Comparison of ENCODE assay signal across 1 cellular context in genomic region chr3:197559662-197560061, GRCh38.
A peak's percentile ranks its signal among the peaks of the same experiment; 100 is the strongest.
TF ChIP-seq lines count a peak whose summit lies in the region.

No MANE protein-coding gene starts in this region.

TF ChIP-seq in liver, 16 proteins besides CTCF, POLR2A, EP300 and RAD21 (continued from another document):
- no peak for TF ChIP-seq ATF3 (IDR thresholded peaks at IDR 0.05)
- peak; percentile 18 for TF ChIP-seq ZBTB33 (IDR thresholded peaks at IDR 0.05)
- TF ChIP-seq GABPA (IDR thresholded peaks at IDR 0.05 in 1 of 2, conservative IDR thresholded peaks at IDR 0.05 in 1 of 2), result no peak
- TF ChIP-seq JUND (IDR thresholded peaks at IDR 0.05), result peak in 1 of 2 donors; percentile 49
